26 cellular contexts compared by ENCODE assay signal in the genomic region with DNA sequence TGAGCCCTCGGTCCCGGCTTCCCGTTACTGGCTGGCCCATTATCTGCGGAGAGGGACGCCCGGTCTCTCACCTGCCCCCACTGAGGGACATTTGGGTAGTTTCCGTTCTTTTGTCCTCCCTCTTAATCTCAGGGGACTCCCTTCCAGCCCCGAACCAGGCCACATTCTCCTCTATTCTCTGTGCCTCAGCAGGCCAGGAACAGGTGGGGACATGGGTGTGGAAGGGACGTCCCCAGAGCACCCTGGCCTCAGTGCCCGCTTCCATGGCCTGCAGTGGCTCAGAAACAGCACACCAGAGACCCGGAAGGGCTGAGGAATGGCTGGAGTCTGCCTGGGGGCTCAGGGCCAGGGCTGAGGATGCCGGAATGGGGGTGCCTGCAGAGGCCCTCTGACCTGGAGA. TPM values are rescaled to one million over a fixed set of nuclear protein-coding genes. Genes with fewer than 3 reads are reported as not detected.
"Had no signal": no experiment of that assay in that cellular context is flagged by ENCODE, and none has a peak within 500 bp of the region (broad histone marks: within the 10 kb centered on the region; RNA-seq: fewer than 3 reads in every experiment).

No MANE protein-coding gene starts in this region.

- H3K4me1 ChIP-seq: esophagus squamous epithelium, gastroesophageal sphincter, tibial artery, upper lobe of right lung, vagina had no signal

- H3K4me3 ChIP-seq: esophagus squamous epithelium, gastroesophageal sphincter, lung, tibial artery, upper lobe of right lung, vagina had no signal

- H3K9me3 ChIP-seq: esophagus squamous epithelium, gastroesophageal sphincter, neutrophil, upper lobe of right lung, vagina had no signal

- H3K4me3 Mint-ChIP-seq: immature natural killer cell, naive B cell, nephron had no signal

- H3K27me3 Mint-ChIP-seq: naive B cell had no signal

- H3K36me3 ChIP-seq: esophagus squamous epithelium, gastroesophageal sphincter, neutrophil, tibial artery, upper lobe of right lung, vagina had no signal

- H3K4me1 Mint-ChIP-seq: immature natural killer cell, nephron had no signal

- H3K27me3 ChIP-seq: neutrophil, upper lobe of right lung, vagina had no signal

- ATAC-seq: gastroesophageal sphincter, left colon, left ventricle myocardium superior had no signal

- H3K9me3 Mint-ChIP-seq: immature natural killer cell, naive B cell had no signal

- H3K36me3 Mint-ChIP-seq: immature natural killer cell, naive B cell had no signal

- FAIRE-seq: colon, keratinocyte, small intestine had no signal

- DNase-seq: dermis blood vessel endothelial cell; esophagus squamous epithelium; foreskin fibroblast; immature natural killer cell; left colon; left ventricle myocardium superior; mesenchymal stem cell; midbrain; naive B cell; small intestine; stimulated activated CD4-positive, alpha-beta T cell treated with anti-CD3 and anti-CD28 coated beads, Interleukin-12 subunit alpha, Interleukin-12 subunit beta, amount 100 ng/mL, for 4 hours; stimulated activated naive CD8-positive, alpha-beta T cell treated with anti-CD3 and anti-CD28 coated beads, Interleukin-15, Interleukin-2, amounts not matched to agents 100 U/mL and 50 U/mL, for 24 hours; tibial artery; upper lobe of right lung had no signal

- H3K27ac Mint-ChIP-seq: immature natural killer cell, nephron had no signal

- H3K27ac ChIP-seq: esophagus squamous epithelium, gastroesophageal sphincter, neutrophil, tibial artery, upper lobe of right lung, vagina had no signal

RNA-seq across cellular contexts. Expression of a gene that starts 9.9 kb away (rescaled TPM):
- total RNA-seq: dermis blood vessel endothelial cell, epithelial cell of proximal tubule, esophagus squamous epithelium, gastroesophageal sphincter, left colon, left ventricle myocardium superior, lung, osteocyte, pulmonary artery endothelial cell, right cardiac atrium, temporal lobe, upper lobe of right lung, vagina had no signal
- polyA plus RNA-seq: immature natural killer cell, keratinocyte, lung, right cardiac atrium, small intestine had no signal

RNA-seq across cellular contexts. Expression of a gene that starts 14.1 kb away (rescaled TPM):
- total RNA-seq: dermis blood vessel endothelial cell, epithelial cell of proximal tubule, esophagus squamous epithelium, gastroesophageal sphincter, left ventricle myocardium superior, osteocyte, upper lobe of right lung had no signal
- polyA plus RNA-seq: immature natural killer cell, keratinocyte, lung had no signal

RNA-seq across cellular contexts. Expression of a gene that starts 30.8 kb away (rescaled TPM):
- polyA plus RNA-seq: immature natural killer cell had no signal
